8 cellular contexts compared by ENCODE assay signal in genomic region chr1:1308756-1309524, GRCh38. TPM values are rescaled to one million over a fixed set of nuclear protein-coding genes. Genes with fewer than 3 reads are reported as not detected.
DNase-seq lines count a peak whose midpoint lies in the region; ATAC-seq and TF ChIP-seq lines count a peak whose summit lies in the region.

No MANE protein-coding gene starts in this region.

- peak overlapping the region; percentile 85 for H3K9ac ChIP-seq in Karpas-422 (ENCODE audit: low read length)

- H3K9me2 ChIP-seq in Karpas-422 (replicated peaks; ENCODE audit: insufficient read depth, low read length), result no peaks in the 10 kb centered on the region

- H3K4me3 ChIP-seq in Karpas-422 (ENCODE audit: low read length) (peak overlapping the region; percentile 78), body of pancreas (peak overlapping the region; percentile 78 to 91)

- H3K27ac ChIP-seq in Karpas-422 (ENCODE audit: low read length) (peak overlapping the region; percentile 77), body of pancreas (peak overlapping the region; percentile 79 to 97 (median 90)), temporal lobe (ENCODE audit: low read depth, low read length) (peak overlapping the region; percentile 77)

- H3K27me3 ChIP-seq in Karpas-422 (ENCODE audit: low read length) (no peaks in the 10 kb centered on the region), body of pancreas (no peaks in the 10 kb centered on the region)

- peaks cover 37% of the 10 kb centered on the region for H3K79me2 ChIP-seq in Karpas-422 (ENCODE audit: low read length)

- H2AFZ ChIP-seq in Karpas-422 (ENCODE audit: low read length), result no peak overlapping the region; the same call in 1 of the 2 replicates

- H3K9me3 ChIP-seq in Karpas-422 (ENCODE audit: low read length) (no peaks in the 10 kb centered on the region), body of pancreas (no peaks in the 10 kb centered on the region)

- H3K36me3 ChIP-seq in Karpas-422 (ENCODE audit: insufficient read depth, low read length) (0 out of 2 replicates have a peak, but pooled peaks cover 5% of the 10 kb centered on the region), body of pancreas (replicated peaks in 1 of 2; ENCODE audit: insufficient read depth in 1 of 2, low read depth in 2 of 2) (peaks cover 9 to 22% of the 10 kb centered on the region in 2 donors)

- H4K20me1 ChIP-seq in Karpas-422 (ENCODE audit: insufficient read depth, low read depth, low read length), result peaks cover 16% of the 10 kb centered on the region; the same call in 1 of the 2 replicates

- peak; percentile 32 for DNase-seq in stimulated activated CD4-positive, alpha-beta T cell treated with anti-CD3 and anti-CD28 coated beads, Interleukin-4, amount 100 ng/mL, for 1 hour
- no peak for DNase-seq in stimulated activated CD4-positive, alpha-beta T cell treated with anti-CD3 and anti-CD28 coated beads, Interleukin-4, amount 100 ng/mL, for 4 hours
- DNase-seq in Karpas-422 (peak; percentile 74), body of pancreas (peak; percentile 48 to 60 (median 60)), left colon (peak; percentile 58 to 73), posterior vena cava (ENCODE audit: low spot score) (no peak), LoVo (ENCODE audit: low spot score) (no peak)

- WGBS in body of pancreas, 2 donors, result 2% methylated on average over 75 of the region's 91 CpGs; no CpG with 5 or more reads in 1 of the 2 donors

- intact Hi-C loops in body of pancreas (cut with DNase I), result no loop called here
- intact Hi-C loops in left colon (cut with DNase I, micrococcal nuclease), result no loop called here
- intact Hi-C loops in posterior vena cava (cut with DNase I), result no loop called here

- peak overlapping the region; percentile 73 for H3K4me2 ChIP-seq in Karpas-422 (ENCODE audit: low read depth, low read length, poor library complexity, severe bottlenecking)

- peaks cover 40% of the 10 kb centered on the region for H3K4me1 ChIP-seq in Karpas-422 (ENCODE audit: low read length)
- H3K4me1 ChIP-seq in body of pancreas, result peaks cover 51% of the 10 kb centered on the region

- ATAC-seq in body of pancreas (peak; percentile 6), left colon (peak; percentile 22)

- TF ChIP-seq CTCF in body of pancreas (IDR thresholded peaks at IDR 0.05), result no peak

- TF ChIP-seq POLR2A in body of pancreas (IDR thresholded peaks at IDR 0.05), result no peak

RNA-seq across cellular contexts. Expression of gene PUSL1, which starts 0.5 kb away (rescaled TPM):
- total RNA-seq in Karpas-422 (2014; rRNA removed; shearing (Covaris generic); ENCODE audit: low replicate concordance), result 14.9 and 45.1 TPM in 2 replicates
- 10 to 100 TPM; 20.2 to 20.8 TPM for total RNA-seq in body of pancreas
- 10 to 100 TPM; 15.5 to 18.7 TPM for total RNA-seq in left colon
- total RNA-seq in temporal lobe, result 8.6 TPM
- total RNA-seq in posterior vena cava, result 10 to 100 TPM in 1 of 2 donors, 1 to 10 TPM in 1; 8.3 to 10.5 TPM

RNA-seq across cellular contexts. Expression of gene ACAP3, which starts 1.2 kb away (rescaled TPM):
- total RNA-seq in Karpas-422 (2014; rRNA removed; shearing (Covaris generic); ENCODE audit: low replicate concordance), result 28.1 and 94.6 TPM in 2 replicates
- total RNA-seq in body of pancreas (10 to 100 TPM; 37.9 to 53.7 TPM), left colon (10 to 100 TPM; 49.2 to 58.7 TPM), temporal lobe (74.0 TPM), posterior vena cava (10 to 100 TPM; 40.9 to 50.9 TPM)

RNA-seq across cellular contexts. Expression of gene INTS11, which starts 15.5 kb away (rescaled TPM):
- 69.8 and 168 TPM in 2 replicates for total RNA-seq in Karpas-422 (2014; rRNA removed; shearing (Covaris generic); ENCODE audit: low replicate concordance)
- total RNA-seq in body of pancreas (100 to 1,000 TPM in 1 of 2 donors, 10 to 100 TPM in 1; 89.0 to 189 TPM), left colon (10 to 100 TPM; 80.6 to 94.2 TPM), temporal lobe (38.4 TPM), posterior vena cava (10 to 100 TPM; 61.8 to 65.6 TPM)

RNA-seq across cellular contexts. Expression of gene CPTP, which starts 15.7 kb away (rescaled TPM):
- 35.0 and 74.7 TPM in 2 replicates for total RNA-seq in Karpas-422 (2014; rRNA removed; shearing (Covaris generic); ENCODE audit: low replicate concordance)
- 10 to 100 TPM; 15.6 to 33.0 TPM for total RNA-seq in body of pancreas
- 10 to 100 TPM; 67.3 to 86.7 TPM for total RNA-seq in left colon
- total RNA-seq in temporal lobe, result 10.6 TPM
- 10 to 100 TPM; 11.6 to 14.1 TPM for total RNA-seq in posterior vena cava

RNA-seq across cellular contexts. Expression of gene TAS1R3, which starts 22.1 kb away (rescaled TPM):
- 49.2 and 82.6 TPM in 2 replicates for total RNA-seq in Karpas-422 (2014; rRNA removed; shearing (Covaris generic); ENCODE audit: low replicate concordance)
- total RNA-seq in body of pancreas, result under 1 TPM in 1 of 2 donors, not detected in 1; 0.26 TPM
- under 1 TPM; 0.67 to 0.89 TPM for total RNA-seq in left colon
- total RNA-seq in temporal lobe, result 0.49 TPM
- total RNA-seq in posterior vena cava, result under 1 TPM in 1 of 2 donors, not detected in 1; 0.09 TPM

Comparison
In these comparisons a context has a peak if more than half of its experiments do, and no peak if none do; other contexts are left out.
1. DNase-seq: peak in stimulated activated CD4-positive, alpha-beta T cell treated with anti-CD3 and anti-CD28 coated beads, Interleukin-4, amount 100 ng/mL, for 1 hour (single experiment), Karpas-422 (single experiment), body of pancreas (4 of 4) and left colon (2 of 2); none in stimulated activated CD4-positive, alpha-beta T cell treated with anti-CD3 and anti-CD28 coated beads, Interleukin-4, amount 100 ng/mL, for 4 hours (0 of 2), posterior vena cava (single experiment) and LoVo (single experiment).
2. Peak in every context shown above with its lines, with median percentiles within 50 percentile points of each other: H3K27ac ChIP-seq.